ENCODE assay signal across 14 cellular contexts in genomic region chr3:50655009-50655830, GRCh38. TPM values are rescaled to one million over a fixed set of nuclear protein-coding genes. Genes with fewer than 3 reads are reported as not detected.
A peak's percentile ranks its signal among the peaks of the same experiment; 100 is the strongest.
DNase-seq lines count a peak whose midpoint lies in the region; ATAC-seq and TF ChIP-seq lines count a peak whose summit lies in the region.
"Had no signal": no experiment of that assay in that cellular context is flagged by ENCODE, and none has a peak within 500 bp of the region (broad histone marks: within the 10 kb centered on the region; RNA-seq: fewer than 3 reads in every experiment).

No MANE protein-coding gene starts in this region.

- no peak overlapping the region for H3K4me3 ChIP-seq in HL-60 (replicated peaks; ENCODE audit: insufficient read depth, low read length)
- H3K4me3 ChIP-seq: cardiac muscle cell had no signal

- no peaks in the 10 kb centered on the region for H3K27me3 Mint-ChIP-seq in naive thymus-derived CD8-positive, alpha-beta T cell
- H3K27me3 Mint-ChIP-seq in mesothelial cell of epicardium (ENCODE audit: low read depth), result peaks cover 4% of the 10 kb centered on the region

- H3K4me1 Mint-ChIP-seq in naive thymus-derived CD8-positive, alpha-beta T cell, result peaks cover 0 to 13% (median 11%) of the 10 kb centered on the region in 4 donors
- peaks cover 8% of the 10 kb centered on the region for H3K4me1 Mint-ChIP-seq in mesothelial cell of epicardium
- H3K4me1 Mint-ChIP-seq: IgD-negative memory B cell had no signal

- peak overlapping the region; percentile 31; the same call in 1 of the 2 replicates for H3K27ac ChIP-seq in HL-60 (replicated peaks)
- H3K27ac ChIP-seq: cardiac muscle cell had no signal

- peak overlapping the region in 8 of 10 donors; percentile 22 to 67 (median 52) for H3K27ac Mint-ChIP-seq in naive thymus-derived CD8-positive, alpha-beta T cell
- H3K27ac Mint-ChIP-seq in mesothelial cell of epicardium, result no peak overlapping the region

- ATAC-seq in naive thymus-derived CD8-positive, alpha-beta T cell, result peak in 1 of 2 donors; percentile 23
- no peak for ATAC-seq in GM21619 (IDR thresholded peaks at IDR 0.05; ENCODE audit: unreplicated experiment)
- ATAC-seq: left cardiac atrium had no signal

- H3K27me3 ChIP-seq in HL-60 (ENCODE audit: insufficient read depth, poor library complexity, severe bottlenecking), result no peaks in the 10 kb centered on the region
- H3K27me3 ChIP-seq: cardiac muscle cell had no signal

- no peak for TF ChIP-seq POLR2A in erythroblast (IDR thresholded peaks at IDR 0.05; ENCODE audit: low read length)

- H3K9me3 Mint-ChIP-seq in naive thymus-derived CD8-positive, alpha-beta T cell, result no peaks in the 10 kb centered on the region
- no peaks in the 10 kb centered on the region for H3K9me3 Mint-ChIP-seq in mesothelial cell of epicardium
- H3K9me3 Mint-ChIP-seq: IgD-negative memory B cell had no signal

- in situ Hi-C loops in Caki2 (cut with HindIII; ENCODE audit: low pct_unique_long_range_greater_than_20kb, low sequenced_read_pairs), result no loop called here

- TF ChIP-seq CTCF in HL-60 (IDR thresholded peaks at IDR 0.05; ENCODE audit: insufficient read depth, low read length), result no peak
- TF ChIP-seq CTCF in mesothelial cell of epicardium (IDR thresholded peaks at IDR 0.05; ENCODE audit: unreplicated experiment), result no peak

- H3K4me3 Mint-ChIP-seq in naive thymus-derived CD8-positive, alpha-beta T cell, result no peak overlapping the region
- no peak overlapping the region for H3K4me3 Mint-ChIP-seq in mesothelial cell of epicardium
- H3K4me3 Mint-ChIP-seq: IgD-negative memory B cell had no signal

- peaks cover 0 to 3% (median 0%) of the 10 kb centered on the region in 3 donors for H3K36me3 Mint-ChIP-seq in naive thymus-derived CD8-positive, alpha-beta T cell
- H3K36me3 Mint-ChIP-seq in mesothelial cell of epicardium, result no peaks in the 10 kb centered on the region
- H3K36me3 Mint-ChIP-seq: IgD-negative memory B cell had no signal

- POLR2A ChIA-PET in naive thymus-derived CD8-positive, alpha-beta T cell (lab: Charles Lee), result interaction anchor here (1.5 to 2.2 kb wide), 2 partner anchors 38 to 86 kb away, joined by 4 to 11 read pairs; partner anchors contain the start of genes HEMK1 and MAPKAPK3

- peak; percentile 29 for DNase-seq in Caki2 (ENCODE audit: low read depth)
- peak in 1 of 2 experiments; percentile 56 for DNase-seq in HL-60 (ENCODE audit: low read depth in 1 of 2, low spot score in 1 of 2)
- DNase-seq in activated T-cell treated with anti-CD3 and anti-CD28 coated beads, Interleukin-2, amount 50 U/mL, for 48 hours, result peak; percentile 48 to 63
- DNase-seq in naive thymus-derived CD8-positive, alpha-beta T cell, result no peak
- no peak for DNase-seq in mesothelial cell of epicardium (ENCODE audit: low spot score in 2 of 2, unreplicated experiment in 2 of 2)
- no peak for DNase-seq in NCI-H2171 (lab: John Stamatoyannopoulos, UW)
- DNase-seq in erythroblast (lab: John Stamatoyannopoulos, UW), result no peak
- DNase-seq: DMS153, left cardiac atrium, NCI-H2227 treated with DMSO at 0.1 percent for 48 hours, trophoblast cell had no signal

RNA-seq across cellular contexts. Expression of gene DOCK3, which starts 19.5 kb away (rescaled TPM):
- total RNA-seq in Caki2 (2014; rRNA removed; shearing (Covaris generic); ENCODE audit: low replicate concordance), result 0.26 and 0.61 TPM in 2 replicates
- 1 to 10 TPM; 1.5 to 1.9 TPM for total RNA-seq in naive thymus-derived CD8-positive, alpha-beta T cell
- under 1 TPM; 0.14 to 0.63 (median 0.22) TPM for polyA plus RNA-seq in naive thymus-derived CD8-positive, alpha-beta T cell
- 21.0 to 21.6 TPM (median 21.4 TPM) in 3 replicates for total RNA-seq in mesothelial cell of epicardium
- polyA plus RNA-seq: IgD-negative memory B cell had no signal

RNA-seq across cellular contexts. Expression of gene MAPKAPK3, which starts 38.3 kb away (rescaled TPM):
- 172 and 238 TPM in 2 replicates for total RNA-seq in Caki2 (2014; rRNA removed; shearing (Covaris generic); ENCODE audit: low replicate concordance)
- 10 to 100 TPM; 27.5 TPM for total RNA-seq in naive thymus-derived CD8-positive, alpha-beta T cell
- polyA plus RNA-seq in naive thymus-derived CD8-positive, alpha-beta T cell, result 10 to 100 TPM; 42.4 to 48.2 (median 48.1) TPM
- 33.6 to 36.8 TPM (median 35.9 TPM) in 3 replicates for total RNA-seq in mesothelial cell of epicardium

RNA-seq across cellular contexts. Expression of gene CISH, which starts 43.6 kb away (rescaled TPM):
- total RNA-seq in Caki2 (2014; rRNA removed; shearing (Covaris generic); ENCODE audit: low replicate concordance), result 0.30 and 2.5 TPM in 2 replicates
- total RNA-seq in naive thymus-derived CD8-positive, alpha-beta T cell, result 1 to 10 TPM; 8.1 to 8.8 TPM
- polyA plus RNA-seq in naive thymus-derived CD8-positive, alpha-beta T cell, result 100 to 1,000 TPM in 2 of 3 donors, 10 to 100 TPM in 1; 16.3 to 135 (median 100) TPM
- total RNA-seq in mesothelial cell of epicardium, result 15.2 to 16.7 TPM (median 15.2 TPM) in 3 replicates

Comparison
In these comparisons a context has a peak if more than half of its experiments do, and no peak if none do; other contexts are left out.
1. DNase-seq: peak in Caki2 (single experiment) and activated T-cell treated with anti-CD3 and anti-CD28 coated beads, Interleukin-2, amount 50 U/mL, for 48 hours (2 of 2); none in naive thymus-derived CD8-positive, alpha-beta T cell (0 of 10), mesothelial cell of epicardium (0 of 2), NCI-H2171 (single experiment) and erythroblast (0 of 2).